ENCODE assay signal across 8 cellular contexts in the genomic region with DNA sequence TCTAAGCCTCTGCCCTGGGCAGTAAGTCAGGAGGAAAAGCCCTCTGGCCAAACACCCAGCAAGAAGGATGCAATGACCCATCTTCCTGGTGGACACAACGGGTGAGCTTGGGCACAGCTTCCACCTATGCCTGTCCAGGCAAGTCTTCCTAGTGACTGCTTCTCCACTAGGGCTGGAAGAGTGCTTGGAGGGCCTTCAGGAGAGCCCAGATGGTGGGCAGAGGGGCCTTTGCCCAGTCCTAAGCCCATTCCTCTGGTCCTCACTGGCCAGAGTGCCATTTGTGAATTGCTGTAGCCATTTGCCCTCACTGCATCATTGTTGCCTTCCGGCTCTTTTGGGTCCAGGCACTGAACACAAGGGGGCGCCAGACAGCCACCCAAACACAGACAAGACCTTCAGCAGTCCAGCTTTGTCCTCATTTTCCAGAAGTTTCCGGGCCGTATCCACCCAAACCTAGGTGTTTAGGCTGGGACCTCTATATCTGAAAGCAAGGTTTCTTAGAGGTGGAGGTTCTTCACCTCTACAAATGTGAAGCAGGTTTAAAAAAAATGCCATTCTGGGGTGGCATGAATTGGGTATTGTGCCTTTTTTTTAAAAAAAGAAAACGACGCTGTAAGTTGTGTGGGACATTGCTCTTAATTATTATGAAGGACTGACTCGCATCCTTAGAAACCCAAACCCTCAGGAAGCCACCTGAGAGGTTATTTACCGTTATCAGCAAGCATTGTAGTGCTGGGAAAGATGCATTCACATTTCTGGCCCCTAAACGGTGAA. TPM values are rescaled to one million over a fixed set of nuclear protein-coding genes. Genes with fewer than 3 reads are reported as not detected.
DNase-seq lines count a peak whose midpoint lies in the region; ATAC-seq and TF ChIP-seq lines count a peak whose summit lies in the region.

No MANE protein-coding gene starts in this region.

- DNase-seq in HL-60 (ENCODE audit: low read depth in 1 of 2, low spot score in 1 of 2) (peak in 1 of 2 experiments; percentile 72), activated T-cell treated with anti-CD3 and anti-CD28 coated beads for 4 hours (peak; percentile 65)
- DNase-seq in naive thymus-derived CD4-positive, alpha-beta T cell, result peak; percentile 53 to 84 (median 71)
- peak; percentile 70 to 86 for DNase-seq in stimulated activated effector memory CD8-positive, alpha-beta T cell treated with anti-CD3 and anti-CD28 coated beads, Interleukin-12 subunit alpha, Interleukin-12 subunit beta, amount 100 ng/mL, for 72 hours (ENCODE audit: low spot score in 2 of 2)

- H3K9me3 ChIP-seq in OCI-LY1 (ENCODE audit: low read length), result no peaks in the 10 kb centered on the region
- no peaks in the 10 kb centered on the region for H3K9me3 ChIP-seq in naive thymus-derived CD4-positive, alpha-beta T cell (ENCODE audit: control insufficient read depth in 2 of 3, low read length in 3 of 3)

- intact Hi-C loops in naive thymus-derived CD4-positive, alpha-beta T cell (cut with micrococcal nuclease), result loop anchor here (1.0 to 5.0 kb wide), 5 partner anchors 45 to 143 kb away; no protein-coding TSS in a partner anchor

- CTCF ChIA-PET in naive thymus-derived CD4-positive, alpha-beta T cell (lab: Charles Lee), result interaction anchor here (1.1 to 4.7 kb wide), 5 partner anchors 44 to 141 kb away, joined by 4 to 45 read pairs (median 4); no protein-coding TSS in a partner anchor

- H3K27me3 ChIP-seq in HL-60 (ENCODE audit: insufficient read depth, poor library complexity, severe bottlenecking) (no peaks in the 10 kb centered on the region), OCI-LY1 (ENCODE audit: insufficient read depth, low read length) (no peaks in the 10 kb centered on the region)
- H3K27me3 ChIP-seq in naive thymus-derived CD4-positive, alpha-beta T cell (ENCODE audit: control insufficient read depth in 2 of 2, insufficient read depth in 2 of 2, low read length in 2 of 2), result no peaks in the 10 kb centered on the region

- H3K79me2 ChIP-seq in OCI-LY1 (ENCODE audit: insufficient read depth, low read length), result no peaks in the 10 kb centered on the region

- H3K27ac ChIP-seq in HL-60 (replicated peaks), result no peak overlapping the region
- H3K27ac ChIP-seq in OCI-LY1 (ENCODE audit: low read depth, low read length, poor library complexity, severe bottlenecking), result no peak overlapping the region
- H3K27ac ChIP-seq in naive thymus-derived CD4-positive, alpha-beta T cell (ENCODE audit: low read depth, low read length), result peak overlapping the region; percentile 6

- H3K9me2 ChIP-seq in OCI-LY1 (ENCODE audit: low read depth, low read length), result no peaks in the 10 kb centered on the region

- H3K4me3 ChIP-seq in HL-60 (replicated peaks; ENCODE audit: insufficient read depth, low read length) (no peak overlapping the region), OCI-LY1 (ENCODE audit: low read depth, low read length, poor library complexity, severe bottlenecking) (no peak overlapping the region)
- H3K4me3 ChIP-seq in naive thymus-derived CD4-positive, alpha-beta T cell (ENCODE audit: low read length), result no peak overlapping the region

- H4K20me1 ChIP-seq in OCI-LY1 (ENCODE audit: insufficient read depth, low read length), result no peaks in the 10 kb centered on the region

- H3K4me3 Mint-ChIP-seq in naive thymus-derived CD4-positive, alpha-beta T cell, result peak overlapping the region in 5 of 10 donors; percentile 3 to 63 (median 33)
- no peak overlapping the region for H3K4me3 Mint-ChIP-seq in stimulated activated effector memory CD8-positive, alpha-beta T cell treated with anti-CD3 and anti-CD28 coated beads, Interleukin-12 subunit alpha, Interleukin-12 subunit beta, amount 100 ng/mL, for 72 hours

- POLR2A ChIA-PET in naive thymus-derived CD4-positive, alpha-beta T cell (lab: Charles Lee), result interaction anchor here (1.4 kb wide), 1 partner anchor 70 kb away, joined by 4 read pairs; no protein-coding TSS in a partner anchor

- no peaks in the 10 kb centered on the region for H3F3A ChIP-seq in OCI-LY1 (ENCODE audit: insufficient read depth, low read length)

- H3K27ac Mint-ChIP-seq in naive thymus-derived CD4-positive, alpha-beta T cell, result peak overlapping the region; percentile 43 to 94 (median 87)
- H3K27ac Mint-ChIP-seq in stimulated activated effector memory CD8-positive, alpha-beta T cell treated with anti-CD3 and anti-CD28 coated beads, Interleukin-12 subunit alpha, Interleukin-12 subunit beta, amount 100 ng/mL, for 72 hours, result no peak overlapping the region

- H3K4me1 Mint-ChIP-seq in naive thymus-derived CD4-positive, alpha-beta T cell, result peaks cover 32 to 58% (median 51%) of the 10 kb centered on the region in 7 donors
- peaks cover 44% of the 10 kb centered on the region for H3K4me1 Mint-ChIP-seq in stimulated activated effector memory CD8-positive, alpha-beta T cell treated with anti-CD3 and anti-CD28 coated beads, Interleukin-12 subunit alpha, Interleukin-12 subunit beta, amount 100 ng/mL, for 72 hours

- no peaks in the 10 kb centered on the region for H3K4me1 ChIP-seq in OCI-LY1 (ENCODE audit: insufficient read depth, low read length, severe bottlenecking)
- peaks cover 40 to 46% of the 10 kb centered on the region in 2 donors for H3K4me1 ChIP-seq in naive thymus-derived CD4-positive, alpha-beta T cell (ENCODE audit: control insufficient read depth in 2 of 2, insufficient read depth in 2 of 2, low read length in 2 of 2)

- H2AFZ ChIP-seq in OCI-LY1 (ENCODE audit: low read length), result no peak overlapping the region

- H3K4me2 ChIP-seq in OCI-LY1 (ENCODE audit: low read length), result no peak overlapping the region

- H3K36me3 ChIP-seq in OCI-LY1 (ENCODE audit: insufficient read depth, low read length), result no peaks in the 10 kb centered on the region
- H3K36me3 ChIP-seq in naive thymus-derived CD4-positive, alpha-beta T cell (ENCODE audit: control insufficient read depth in 2 of 3, insufficient read depth in 3 of 3, low read length in 3 of 3), result no peaks in the 10 kb centered on the region

- TF ChIP-seq CTCF in GM12872 (IDR thresholded peaks at IDR 0.05; ENCODE audit: insufficient read depth, low read depth, low read length) (peak; percentile 96), HL-60 (IDR thresholded peaks at IDR 0.05; ENCODE audit: insufficient read depth, low read length) (peak; percentile 80), OCI-LY1 (IDR thresholded peaks at IDR 0.05; ENCODE audit: low read length) (peak; percentile 91)

- no peak overlapping the region for H3K9ac ChIP-seq in OCI-LY1 (ENCODE audit: low read length)

- H3K9me3 Mint-ChIP-seq in naive thymus-derived CD4-positive, alpha-beta T cell, result peaks cover 0 to 10% (median 0%) of the 10 kb centered on the region in 11 donors
- H3K9me3 Mint-ChIP-seq in stimulated activated effector memory CD8-positive, alpha-beta T cell treated with anti-CD3 and anti-CD28 coated beads, Interleukin-12 subunit alpha, Interleukin-12 subunit beta, amount 100 ng/mL, for 72 hours, result no peaks in the 10 kb centered on the region

- ATAC-seq in esophagus mucosa (peak; percentile 74), HG03439 (IDR thresholded peaks at IDR 0.05; ENCODE audit: unreplicated experiment) (no peak)
- ATAC-seq in naive thymus-derived CD4-positive, alpha-beta T cell, result peak; percentile 81
- peak; percentile 71 for ATAC-seq in stimulated activated effector memory CD8-positive, alpha-beta T cell treated with anti-CD3 and anti-CD28 coated beads, Interleukin-12 subunit alpha, Interleukin-12 subunit beta, amount 100 ng/mL, for 72 hours

- H3K36me3 Mint-ChIP-seq in naive thymus-derived CD4-positive, alpha-beta T cell, result peaks cover 0 to 7% (median 0%) of the 10 kb centered on the region in 5 donors
- H3K36me3 Mint-ChIP-seq in stimulated activated effector memory CD8-positive, alpha-beta T cell treated with anti-CD3 and anti-CD28 coated beads, Interleukin-12 subunit alpha, Interleukin-12 subunit beta, amount 100 ng/mL, for 72 hours, result no peaks in the 10 kb centered on the region

- no peaks in the 10 kb centered on the region for H3K27me3 Mint-ChIP-seq in naive thymus-derived CD4-positive, alpha-beta T cell

RNA-seq across cellular contexts. Expression of gene PAX8, which starts 29.5 kb away (rescaled TPM):
- total RNA-seq in esophagus mucosa, result 6.1 TPM
- total RNA-seq in naive thymus-derived CD4-positive, alpha-beta T cell, result 1 to 10 TPM in 3 of 5 experiments, under 1 TPM in 2; 0.37 to 1.5 (median 1.2) TPM
- 1 to 10 TPM in 1 of 2 donors, under 1 TPM in 1; 0.09 to 1.4 TPM for polyA plus RNA-seq in naive thymus-derived CD4-positive, alpha-beta T cell
